Comparison of ENCODE assay signal across 11 cellular contexts in the genomic region with DNA sequence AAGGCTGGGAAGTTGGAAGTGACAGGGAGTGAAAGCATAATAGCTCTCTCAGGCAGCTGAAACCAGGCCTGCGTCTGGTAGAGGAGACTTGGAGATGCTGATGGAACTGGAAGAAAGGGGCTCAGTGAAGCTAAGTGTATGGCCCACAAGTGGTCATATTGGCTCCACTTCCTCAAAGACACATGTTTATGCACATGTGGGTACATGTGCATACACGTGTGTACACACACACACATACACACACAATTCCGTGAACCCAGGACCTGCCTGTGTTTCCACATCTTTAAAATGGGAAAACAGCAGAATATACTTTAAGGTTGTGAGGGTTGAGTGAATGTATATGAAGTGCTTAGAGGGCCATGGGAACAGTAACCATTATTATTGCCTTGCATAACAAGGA.
"Had no signal": no experiment of that assay in that cellular context is flagged by ENCODE, and none has a peak within 500 bp of the region (broad histone marks: within the 10 kb centered on the region; RNA-seq: fewer than 3 reads in every experiment).

No MANE protein-coding gene starts in this region.

- H3K36me3 ChIP-seq: HAP-1 had no signal

- H3K9ac ChIP-seq: GM23248 had no signal

- FAIRE-seq: H1, H54 had no signal

- H3K4me1 ChIP-seq: HAP-1 had no signal

- DNase-seq: GM23248, GOT3, H7, H9, HCEC 1CT, HFFc6 had no signal

- H3K27ac ChIP-seq: GM23248 had no signal

- H2AFZ ChIP-seq: GM23248, GM23338 had no signal

- H3K4me2 ChIP-seq: GM23338 had no signal

- H3K4me3 ChIP-seq: GM23248, GM23338, HAP-1 had no signal

- H3K9me3 ChIP-seq: HAP-1 had no signal

- ATAC-seq: GM23338, HCT116 had no signal
